In the genomic region with DNA sequence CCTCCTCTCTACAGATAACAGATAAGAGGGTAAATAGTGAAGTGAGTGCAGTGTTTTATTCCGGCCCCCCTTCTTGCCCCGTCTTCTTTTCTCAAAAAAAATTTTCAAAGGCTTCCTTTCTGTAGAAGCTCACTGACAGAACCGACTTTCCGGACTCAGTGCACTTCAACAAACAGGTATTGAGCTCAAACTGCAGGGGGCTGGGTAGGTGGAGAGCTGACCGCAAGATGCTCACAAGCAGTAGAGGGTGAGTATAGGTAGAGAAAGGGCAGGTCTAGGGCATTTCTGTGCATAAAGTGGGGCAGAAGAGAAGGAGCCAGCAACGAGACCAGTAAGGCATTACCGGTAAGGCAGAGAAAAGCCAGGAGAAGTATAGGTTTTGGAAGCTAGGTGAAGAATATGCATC, we compare ENCODE assay signal across 12 cellular contexts.
DNase-seq lines count a peak whose midpoint lies in the region; ATAC-seq lines count a peak whose summit lies in the region.
"Had no signal": no experiment of that assay in that cellular context is flagged by ENCODE, and none has a peak within 500 bp of the region (broad histone marks: within the 10 kb centered on the region; RNA-seq: fewer than 3 reads in every experiment).

No MANE protein-coding gene starts in this region.

- peak overlapping the region; percentile 99 for H3K27ac Mint-ChIP-seq in T-helper 17 cell

- H3K36me3 Mint-ChIP-seq in T-helper 17 cell (ENCODE audit: low read depth) = peaks cover 18% of the 10 kb centered on the region

- no peaks in the 10 kb centered on the region for H3K9me3 ChIP-seq in T-helper 17 cell (ENCODE audit: control insufficient read depth, low read length, poor library complexity, severe bottlenecking)

- peaks cover 62% of the 10 kb centered on the region for H3K4me1 Mint-ChIP-seq in T-helper 17 cell

- H3K4me3 Mint-ChIP-seq in T-helper 17 cell = peak overlapping the region; percentile 99

- no peaks in the 10 kb centered on the region for H3K27me3 Mint-ChIP-seq in T-helper 17 cell

- ATAC-seq in GM18909 (IDR thresholded peaks at IDR 0.05; ENCODE audit: poor library complexity, unreplicated experiment) (peak; percentile 23), T-helper 17 cell (peak; percentile 86)

- DNase-seq in T-helper 17 cell = peak; percentile 32 to 61 (median 59)
- peak; percentile 61 for DNase-seq in activated naive CD4-positive, alpha-beta T cell treated with anti-CD3 and anti-CD28 coated beads, Interleukin-2, amount 50 U/mL, for 16 hours
- peak; percentile 41 for DNase-seq in stimulated activated CD8-positive, alpha-beta memory T cell treated with anti-CD3 and anti-CD28 coated beads, Interleukin-15, amount 100 ng/mL, for 1 hour (ENCODE audit: low read depth)
- DNase-seq in GOT3 (lab: John Stamatoyannopoulos, UW) = no peak
- DNase-seq in SW 1271 (lab: John Stamatoyannopoulos, UW) = no peak
- DNase-seq in AG20443 (ENCODE audit: low spot score) = no peak
- DNase-seq in NCI-H345 treated with DMSO at 0.1 percent for 48 hours (lab: John Stamatoyannopoulos, UW; ENCODE audit: unreplicated experiment) = no peak
- DNase-seq: dermis blood vessel endothelial cell, GF-D8, NCI-H1092 treated with DMSO at 0.1 percent for 48 hours, retina had no signal

Comparison
In these comparisons a context has a peak if more than half of its experiments do, and no peak if none do; other contexts are left out.
1. DNase-seq: peak in T-helper 17 cell (3 of 3), activated naive CD4-positive, alpha-beta T cell treated with anti-CD3 and anti-CD28 coated beads, Interleukin-2, amount 50 U/mL, for 16 hours (single experiment) and stimulated activated CD8-positive, alpha-beta memory T cell treated with anti-CD3 and anti-CD28 coated beads, Interleukin-15, amount 100 ng/mL, for 1 hour (single experiment); none in GOT3 (single experiment), SW 1271 (0 of 2), AG20443 (single experiment) and NCI-H345 treated with DMSO at 0.1 percent for 48 hours (single experiment).